9 cellular contexts compared by ENCODE assay signal in the genomic region with DNA sequence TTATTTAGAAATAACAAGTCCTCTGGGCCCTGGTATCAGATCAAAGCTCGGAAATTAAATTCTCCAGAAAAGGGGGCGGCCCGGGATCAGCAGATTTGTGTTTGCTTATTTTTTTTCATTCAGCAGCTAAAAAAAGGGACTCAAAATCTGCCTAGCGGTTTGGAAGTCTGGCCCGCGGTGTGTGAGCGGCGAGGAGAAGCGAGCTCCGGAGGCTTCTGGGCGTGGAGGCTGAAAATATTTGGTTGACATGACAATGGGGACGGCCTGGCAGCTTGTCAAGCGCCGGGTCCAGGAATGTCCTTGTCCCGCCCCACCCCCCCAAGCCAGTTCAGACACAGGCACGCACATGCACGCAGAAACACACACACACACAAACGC. TPM values are rescaled to one million over a fixed set of nuclear protein-coding genes. Genes with fewer than 3 reads are reported as not detected.
DNase-seq lines count a peak whose midpoint lies in the region; ATAC-seq and TF ChIP-seq lines count a peak whose summit lies in the region.
"Had no signal": no experiment of that assay in that cellular context is flagged by ENCODE, and none has a peak within 500 bp of the region (broad histone marks: within the 10 kb centered on the region; RNA-seq: fewer than 3 reads in every experiment).

No MANE protein-coding gene starts in this region.

- H3K36me3 ChIP-seq in colonic mucosa (no peaks in the 10 kb centered on the region), lung (ENCODE audit: control insufficient read depth in 2 of 2, insufficient read depth in 2 of 2, low read length in 2 of 2) (no peaks in the 10 kb centered on the region), vagina (no peaks in the 10 kb centered on the region)

- H3K27ac ChIP-seq in colonic mucosa (no peak overlapping the region), lung (ENCODE audit: low read depth in 1 of 2, low read length in 1 of 2) (peak overlapping the region in 1 of 2 donors; percentile 54), vagina (peak overlapping the region; percentile 26)

- H3K4me1 ChIP-seq in colonic mucosa, result peaks cover 19% of the 10 kb centered on the region
- H3K4me1 ChIP-seq in lung (ENCODE audit: control insufficient read depth in 2 of 2, insufficient read depth in 2 of 2, low read length in 2 of 2), result peaks cover 0 to 5% of the 10 kb centered on the region in 2 donors
- H3K4me1 ChIP-seq in vagina, result peaks cover 14% of the 10 kb centered on the region

- ATAC-seq in lung (ENCODE audit: insufficient read depth, low FRiP score), result no peak
- no peak for ATAC-seq in HG02610 (IDR thresholded peaks at IDR 0.05; ENCODE audit: unreplicated experiment)

- TF ChIP-seq CTCF in colonic mucosa (IDR thresholded peaks at IDR 0.05) (no peak), lung (IDR thresholded peaks at IDR 0.05; ENCODE audit: control extremely low read depth, extremely low read depth) (no peak), vagina (IDR thresholded peaks at IDR 0.05) (no peak)

- peak; percentile 5 for DNase-seq in NCI-H2227 (lab: John Stamatoyannopoulos, UW; ENCODE audit: unreplicated experiment)
- DNase-seq in NCI-H2227 treated with DMSO at 0.1 percent for 48 hours (lab: John Stamatoyannopoulos, UW), result no peak
- DNase-seq in colonic mucosa, result peak; percentile 56
- peak; percentile 55 for DNase-seq in lung (ENCODE audit: low spot score)
- DNase-seq in vagina (ENCODE audit: extremely low spot score in 2 of 2), result no peak
- no peak for DNase-seq in T-helper 1 cell
- no peak for DNase-seq in occipital lobe (lab: John Stamatoyannopoulos, UW)

- H3K27me3 ChIP-seq in colonic mucosa (no peaks in the 10 kb centered on the region), lung (ENCODE audit: control insufficient read depth, insufficient read depth) (no peaks in the 10 kb centered on the region), vagina (no peaks in the 10 kb centered on the region)

- no peak for TF ChIP-seq POLR2A in vagina (IDR thresholded peaks at IDR 0.05)

- H3K4me3 ChIP-seq in colonic mucosa (peak overlapping the region; percentile 25), lung (no peak overlapping the region), vagina (no peak overlapping the region)

- no peak overlapping the region for H3K9ac ChIP-seq in colonic mucosa (ENCODE audit: low read depth in 2 of 2, low read length in 2 of 2)

- WGBS in lung, 2 donors, result 41 to 54% methylated on average over 18 of the region's 18 CpGs

- H3K9me3 ChIP-seq in colonic mucosa (no peaks in the 10 kb centered on the region), lung (ENCODE audit: control insufficient read depth in 2 of 2, insufficient read depth in 1 of 2, low read length in 1 of 2) (peaks cover 0 to 2% of the 10 kb centered on the region in 2 donors), vagina (no peaks in the 10 kb centered on the region)

- intact Hi-C loops in colonic mucosa (cut with DNase I) (loop anchor here (5.0 to 10.0 kb wide), 3 partner anchors 184 to 439 kb away; partner anchors contain the start of gene PDGFA), vagina (cut with DNase I) (loop anchor here (5.0 kb wide), 1 partner anchor 184 kb away; the partner anchor contains the start of gene PDGFA)

RNA-seq across cellular contexts. Expression of gene FOXL3, which starts 43.4 kb away (rescaled TPM):
- total RNA-seq in colonic mucosa (under 1 TPM in 1 of 2 donors, not detected in 1; 0.79 TPM), lung (not detected), vagina (not detected), occipital lobe (not detected)
- not detected for polyA plus RNA-seq in lung
- polyA plus RNA-seq: adipose tissue had no signal

Comparison
In these comparisons a context has a peak if more than half of its experiments do, and no peak if none do; other contexts are left out.
1. DNase-seq: peak in NCI-H2227 (single experiment), colonic mucosa (single experiment) and lung (single experiment); none in NCI-H2227 treated with DMSO at 0.1 percent for 48 hours (single experiment), vagina (0 of 2), T-helper 1 cell (0 of 5) and occipital lobe (single experiment).